Comparison of ENCODE assay signal across 15 cellular contexts in the genomic region with DNA sequence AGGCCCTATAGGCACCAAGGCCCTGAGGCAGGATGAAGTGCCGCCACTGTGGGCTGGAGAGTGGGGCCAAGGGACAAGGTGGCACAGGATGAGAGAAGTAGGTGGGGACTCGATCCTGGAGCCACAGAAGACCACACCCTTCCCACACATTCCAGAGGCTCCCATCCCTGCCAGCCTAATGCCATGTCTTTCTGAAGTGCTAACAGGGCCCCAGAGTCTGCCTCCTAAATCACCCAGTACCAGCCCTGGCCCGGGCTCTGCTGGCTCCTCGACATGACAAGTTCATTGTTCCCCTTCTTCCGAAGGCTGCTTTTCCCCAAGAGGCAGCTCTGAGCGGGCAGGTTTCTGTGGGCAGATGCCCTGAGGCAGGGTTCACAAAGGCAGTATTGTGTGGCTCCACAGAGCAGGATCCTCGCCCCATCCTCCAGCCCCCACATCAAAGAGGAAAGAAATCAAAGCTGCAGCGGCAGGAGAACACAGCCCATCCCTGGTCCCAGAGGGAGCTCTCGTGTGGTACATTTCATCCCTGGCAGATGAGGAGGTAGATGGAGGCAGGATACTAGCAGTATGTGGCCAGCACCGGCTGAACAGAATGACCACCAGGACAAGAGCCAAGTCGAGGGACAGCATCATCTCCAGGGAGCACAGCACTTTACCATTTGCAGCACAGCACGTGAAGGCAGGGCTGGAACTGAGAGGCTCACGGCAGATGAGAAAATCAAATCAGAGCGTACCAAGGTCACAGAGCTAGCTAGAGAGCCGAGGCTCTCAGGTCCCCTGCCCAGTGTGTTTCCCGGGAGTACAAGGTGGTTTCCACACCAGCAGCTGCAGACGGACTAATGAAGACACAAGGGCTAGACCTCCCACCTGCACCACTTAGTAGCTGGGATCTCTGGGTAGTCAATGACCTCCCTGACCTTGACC.
DNase-seq lines count a peak whose midpoint lies in the region; ATAC-seq, FAIRE-seq and TF ChIP-seq lines count a peak whose summit lies in the region.
"Had no signal": no experiment of that assay in that cellular context is flagged by ENCODE, and none has a peak within 500 bp of the region (broad histone marks: within the 10 kb centered on the region; RNA-seq: fewer than 3 reads in every experiment).

No MANE protein-coding gene starts in this region.

- peaks cover 26% of the 10 kb centered on the region for H3K4me1 ChIP-seq in A549
- peaks cover 5% of the 10 kb centered on the region; the same call in 1 of the 2 replicates for H3K4me1 ChIP-seq in HUES48 (ENCODE audit: control insufficient read depth, insufficient read depth, low read length)
- H3K4me1 ChIP-seq in mammary epithelial cell (ENCODE audit: insufficient read depth, low read length) = peaks cover 13% of the 10 kb centered on the region
- H3K4me1 ChIP-seq in liver (ENCODE audit: control insufficient read depth in 4 of 4, insufficient read depth in 4 of 4, low read length in 3 of 4) = peaks cover 3 to 18% (median 11%) of the 10 kb centered on the region in 4 donors
- H3K4me1 ChIP-seq in left lung = no peaks in the 10 kb centered on the region
- no peaks in the 10 kb centered on the region for H3K4me1 ChIP-seq in heart left ventricle
- H3K4me1 ChIP-seq in sigmoid colon = no peaks in the 10 kb centered on the region

- no peak for TF ChIP-seq EP300 in A549 (IDR thresholded peaks at IDR 0.05)
- TF ChIP-seq EP300 in sigmoid colon (IDR thresholded peaks at IDR 0.05) = no peak

- DNase-seq in A549 (ENCODE audit: low read depth in 1 of 2, low spot score in 1 of 2) (peak; percentile 8 to 11), mammary epithelial cell (peak; percentile 89), left ventricle myocardium superior (no peak), left lung (no peak), heart left ventricle (no peak), sigmoid colon (no peak)
- DNase-seq: brain microvascular endothelial cell, EL, MV-4-11, naive B cell had no signal

- in situ Hi-C loops in mammary epithelial cell (cut with MboI; ENCODE audit: low sequenced_read_pairs in 2 of 2) = no loop called here

- no TSS peak for BruUV-seq in mammary epithelial cell (replicated peaks; lab: Mats Ljungman, UMichigan)

- FAIRE-seq in A549 (lab: Jason Lieb, UNC) = no peak
- FAIRE-seq: GM18507 had no signal

- H3K9ac ChIP-seq in HUES48 (ENCODE audit: low read depth, low read length) = no peak overlapping the region
- H3K9ac ChIP-seq in mammary epithelial cell (ENCODE audit: insufficient read depth, low read length) = no peak overlapping the region
- H3K9ac ChIP-seq in liver (ENCODE audit: low read depth in 1 of 2, low read length in 2 of 2) = no peak overlapping the region

- H3K27me3 ChIP-seq in HUES48 (ENCODE audit: control insufficient read depth, insufficient read depth, low read length) (no peaks in the 10 kb centered on the region), mammary epithelial cell (ENCODE audit: insufficient read depth, low read length) (no peaks in the 10 kb centered on the region), liver (ENCODE audit: control insufficient read depth in 4 of 4, insufficient read depth in 4 of 4, low read length in 3 of 4) (no peaks in the 10 kb centered on the region), left lung (no peaks in the 10 kb centered on the region), heart left ventricle (peaks cover 0 to 5% (median 0%) of the 10 kb centered on the region in 9 donors), sigmoid colon (no peaks in the 10 kb centered on the region)
- H3K27me3 ChIP-seq: brain microvascular endothelial cell had no signal

- no peaks in the 10 kb centered on the region for H4K20me1 ChIP-seq in mammary epithelial cell (ENCODE audit: insufficient read depth, low read length)

- no peak for TF ChIP-seq CTCF in A549 (IDR thresholded peaks at IDR 0.05)
- TF ChIP-seq CTCF in mammary epithelial cell (conservative IDR thresholded peaks at IDR 0.05 in 1 of 2, IDR thresholded peaks at IDR 0.05 in 1 of 2; ENCODE audit: extremely low read depth in 1 of 2, insufficient read depth in 1 of 2, low read depth in 1 of 2, low read length in 2 of 2) = no peak
- TF ChIP-seq CTCF in liver (IDR thresholded peaks at IDR 0.05; ENCODE audit: low read depth, low read length, missing input control) = no peak
- TF ChIP-seq CTCF in left lung (IDR thresholded peaks at IDR 0.05) = no peak
- TF ChIP-seq CTCF in heart left ventricle (IDR thresholded peaks at IDR 0.05) = no peak
- no peak for TF ChIP-seq CTCF in sigmoid colon (IDR thresholded peaks at IDR 0.05)

- TF ChIP-seq POLR2A in A549 (IDR thresholded peaks at IDR 0.05; ENCODE audit: low read length) = no peak
- TF ChIP-seq POLR2A in heart left ventricle (IDR thresholded peaks at IDR 0.05) = no peak
- no peak for TF ChIP-seq POLR2A in sigmoid colon (IDR thresholded peaks at IDR 0.05)

- 29% methylated on average over 15 of the region's 17 CpGs for WGBS in A549 (ENCODE audit: missing lambda C conversion rate)
- WGBS in mammary epithelial cell (ENCODE audit: low coverage, missing lambda C conversion rate) = 7% methylated on average over 13 of the region's 17 CpGs
- WGBS in liver = 59% methylated on average over 17 of the region's 17 CpGs
- WGBS in heart left ventricle, 4 donors = 60 to 68% (median 65%) methylated on average over 15 to 17 of the region's 17 CpGs
- 17 to 49% methylated on average over 17 of the region's 17 CpGs for WGBS in sigmoid colon, 2 donors

- intact Hi-C loops in mammary epithelial cell (cut with micrococcal nuclease) (no loop called here), left ventricle myocardium superior (cut with micrococcal nuclease) (no loop called here), left lung (cut with DNase I) (no loop called here), heart left ventricle (cut with DNase I) (no loop called here), sigmoid colon (cut with DNase I) (no loop called here)

- POLR2A ChIA-PET in A549 (lab: Yijun Ruan, JAX) = no interaction called here

- CTCF ChIA-PET in A549 (lab: Yijun Ruan, JAX) = interaction anchor here (2.9 kb wide), 1 partner anchor 37 kb away, joined by 7 read pairs; no protein-coding TSS in a partner anchor
- CTCF ChIA-PET in mammary epithelial cell (lab: Charles Lee; ENCODE audit: low non-redundant PET) = no interaction called here

- H3K4me2 ChIP-seq in A549 = peak overlapping the region; percentile 61
- peak overlapping the region; percentile 51 for H3K4me2 ChIP-seq in mammary epithelial cell (ENCODE audit: insufficient read depth, low read depth, low read length)
- H3K4me2 ChIP-seq: smooth muscle cell had no signal

- H2AFZ ChIP-seq in mammary epithelial cell (ENCODE audit: low read depth, low read length) = peak overlapping the region; percentile 72

- H3K27ac ChIP-seq in A549 = peak overlapping the region; percentile 47 to 69; a peak in 5 of 6 replicates
- H3K27ac ChIP-seq in HUES48 (ENCODE audit: low read depth, low read length) = peak overlapping the region; percentile 56
- H3K27ac ChIP-seq in mammary epithelial cell (ENCODE audit: insufficient read depth, low read depth, low read length) = no peak overlapping the region
- H3K27ac ChIP-seq in liver (ENCODE audit: low read depth in 1 of 2, low read length in 2 of 2) = peak overlapping the region; percentile 19 to 44
- H3K27ac ChIP-seq in left lung = no peak overlapping the region
- H3K27ac ChIP-seq in heart left ventricle = no peak overlapping the region
- H3K27ac ChIP-seq in sigmoid colon = no peak overlapping the region
- H3K27ac ChIP-seq: brain microvascular endothelial cell, HL-60 had no signal

- dilution Hi-C loops in mammary epithelial cell (cut with HindIII; ENCODE audit: low sequenced_read_pairs) = no loop called here

- TF ChIP-seq RAD21 in A549 (conservative IDR thresholded peaks at IDR 0.05 in 1 of 2, IDR thresholded peaks at IDR 0.05 in 1 of 2) = no peak
- TF ChIP-seq RAD21 in liver (IDR thresholded peaks at IDR 0.05) = no peak

- H3K9me3 ChIP-seq in A549 = no peaks in the 10 kb centered on the region
- H3K9me3 ChIP-seq in HUES48 (ENCODE audit: control insufficient read depth, insufficient read depth, low read length) = no peaks in the 10 kb centered on the region
- no peaks in the 10 kb centered on the region for H3K9me3 ChIP-seq in mammary epithelial cell (replicated peaks; ENCODE audit: insufficient read depth, low read length)
- H3K9me3 ChIP-seq in liver (ENCODE audit: control insufficient read depth in 4 of 4, low read length in 3 of 4) = no peaks in the 10 kb centered on the region
- no peaks in the 10 kb centered on the region for H3K9me3 ChIP-seq in left lung
- H3K9me3 ChIP-seq in heart left ventricle = no peaks in the 10 kb centered on the region
- no peaks in the 10 kb centered on the region for H3K9me3 ChIP-seq in sigmoid colon

- H3K36me3 ChIP-seq in HUES48 (ENCODE audit: control insufficient read depth, insufficient read depth, low read length) = no peaks in the 10 kb centered on the region
- no peaks in the 10 kb centered on the region for H3K36me3 ChIP-seq in mammary epithelial cell (ENCODE audit: insufficient read depth, low read length)
- H3K36me3 ChIP-seq in liver (ENCODE audit: control insufficient read depth in 4 of 4, insufficient read depth in 3 of 4, low read depth in 1 of 4, low read length in 3 of 4) = no peaks in the 10 kb centered on the region
- no peaks in the 10 kb centered on the region for H3K36me3 ChIP-seq in left lung
- H3K36me3 ChIP-seq in heart left ventricle = no peaks in the 10 kb centered on the region
- H3K36me3 ChIP-seq in sigmoid colon = no peaks in the 10 kb centered on the region
- H3K36me3 ChIP-seq: brain microvascular endothelial cell had no signal

- H3K79me2 ChIP-seq in mammary epithelial cell (ENCODE audit: insufficient read depth, low read length) = no peaks in the 10 kb centered on the region

- no peak overlapping the region for H3K4me3 ChIP-seq in A549
- H3K4me3 ChIP-seq in HUES48 (ENCODE audit: low read depth, low read length) = no peak overlapping the region
- no peak overlapping the region for H3K4me3 ChIP-seq in mammary epithelial cell (replicated peaks in 1 of 3; ENCODE audit: insufficient read depth in 1 of 3, low read depth in 2 of 3, low read length in 3 of 3)
- no peak overlapping the region for H3K4me3 ChIP-seq in liver (ENCODE audit: low read depth in 1 of 3, low read length in 3 of 3)
- no peak overlapping the region for H3K4me3 ChIP-seq in left lung
- no peak overlapping the region for H3K4me3 ChIP-seq in heart left ventricle
- H3K4me3 ChIP-seq in sigmoid colon = no peak overlapping the region
- H3K4me3 ChIP-seq: smooth muscle cell had no signal

- peak; percentile 46 to 64 for ATAC-seq in A549
- no peak for ATAC-seq in left ventricle myocardium superior
- ATAC-seq in left lung = no peak
- no peak for ATAC-seq in heart left ventricle

TF ChIP-seq in A549, 52 proteins besides CTCF, POLR2A, EP300 and RAD21 (continues in another document):
- TF ChIP-seq MYC (IDR thresholded peaks at IDR 0.05; ENCODE audit: borderline replicate concordance, low read length) = no peak
- no peak for TF ChIP-seq BHLHE40 (IDR thresholded peaks at IDR 0.05; ENCODE audit: low read depth, low read length)
- TF ChIP-seq RNF2 (IDR thresholded peaks at IDR 0.05; ENCODE audit: borderline replicate concordance, low read depth) = no peak

TF ChIP-seq in liver, 16 proteins besides CTCF, POLR2A, EP300 and RAD21:
- TF ChIP-seq, protein P1, sequence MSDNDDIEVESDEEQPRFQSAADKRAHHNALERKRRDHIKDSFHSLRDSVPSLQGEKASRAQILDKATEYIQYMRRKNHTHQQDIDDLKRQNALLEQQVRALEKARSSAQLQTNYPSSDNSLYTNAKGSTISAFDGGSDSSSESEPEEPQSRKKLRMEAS (IDR thresholded peaks at IDR 0.05) = no peak

Comparison
In these comparisons a context has a peak if more than half of its experiments do, and no peak if none do; other contexts are left out.
1. ATAC-seq: peak in A549 (2 of 2); none in left ventricle myocardium superior (single experiment), left lung (single experiment) and heart left ventricle (0 of 4).
2. DNase-seq: peak in A549 (2 of 2) and mammary epithelial cell (single experiment); none in left ventricle myocardium superior (single experiment), left lung (0 of 2), heart left ventricle (0 of 5) and sigmoid colon (single experiment).
3. H3K27ac ChIP-seq: peak in A549 (2 of 2), HUES48 (single experiment) and liver (2 of 2); none in mammary epithelial cell (single experiment), left lung (0 of 2), heart left ventricle (0 of 12) and sigmoid colon (0 of 4).